Comparison of ENCODE assay signal across 9 cellular contexts in genomic region chr9:84670106-84670800, GRCh38. TPM values are rescaled to one million over a fixed set of nuclear protein-coding genes. Genes with fewer than 3 reads are reported as not detected.
DNase-seq lines count a peak whose midpoint lies in the region; FAIRE-seq and TF ChIP-seq lines count a peak whose summit lies in the region.
"Had no signal": no experiment of that assay in that cellular context is flagged by ENCODE, and none has a peak within 500 bp of the region (broad histone marks: within the 10 kb centered on the region; RNA-seq: fewer than 3 reads in every experiment).

No MANE protein-coding gene starts in this region.

- no peak for TF ChIP-seq EP300 in neural cell (conservative IDR thresholded peaks at IDR 0.05; ENCODE audit: poor library complexity, severe bottlenecking)

- FAIRE-seq in D721Med (lab: Jason Lieb, UNC) = no peak

- no peak for TF ChIP-seq RAD21 in neural cell (conservative IDR thresholded peaks at IDR 0.05)

- H3F3A ChIP-seq in neural cell (ENCODE audit: insufficient read depth, low read length, poor library complexity, severe bottlenecking) = no peaks in the 10 kb centered on the region

- H3K9me2 ChIP-seq in neural cell (ENCODE audit: insufficient read depth, low read length) = no peaks in the 10 kb centered on the region

- DNase-seq in AG08396 (ENCODE audit: low spot score) (peak; percentile 16), epithelial cell of proximal tubule (ENCODE audit: low read depth) (no peak), D721Med (ENCODE audit: insufficient read length, low spot score) (no peak), middle frontal gyrus (ENCODE audit: extremely low spot score, low spot score) (no peak), EL (no peak)
- no peak for DNase-seq in stimulated activated CD4-positive, alpha-beta T cell treated with anti-CD3 and anti-CD28 coated beads, Interleukin-4, amount 100 ng/mL, for 1 hour

- TF ChIP-seq CTCF in epithelial cell of proximal tubule (conservative IDR thresholded peaks at IDR 0.05; ENCODE audit: low read depth, low read length) (no peak), neural cell (IDR thresholded peaks at IDR 0.05; ENCODE audit: poor library complexity, severe bottlenecking) (no peak), D721Med (IDR thresholded peaks at IDR 0.05; ENCODE audit: insufficient read depth, missing control alignments) (no peak)

- H3K9me3 ChIP-seq in HUES48 (ENCODE audit: control insufficient read depth, insufficient read depth, low read length) (no peaks in the 10 kb centered on the region), neural cell (ENCODE audit: low read length) (no peaks in the 10 kb centered on the region)
- H3K9me3 ChIP-seq: neutrophil had no signal

- H3K27ac ChIP-seq in HUES48 (ENCODE audit: low read depth, low read length) (no peak overlapping the region), neural cell (ENCODE audit: low read length) (peak overlapping the region; percentile 85)
- H3K27ac ChIP-seq: neutrophil had no signal

- peak overlapping the region; percentile 29 for H2AFZ ChIP-seq in neural cell (ENCODE audit: low read depth, low read length)

- no peaks in the 10 kb centered on the region for H3K36me3 ChIP-seq in HUES48 (ENCODE audit: control insufficient read depth, insufficient read depth, low read length)
- H3K36me3 ChIP-seq in neural cell (ENCODE audit: insufficient read depth, low read length) = no peaks in the 10 kb centered on the region
- H3K36me3 ChIP-seq: neutrophil had no signal

- H3K9ac ChIP-seq in HUES48 (ENCODE audit: low read depth, low read length) = no peak overlapping the region
- H3K9ac ChIP-seq in neural cell (ENCODE audit: low read length) = peak overlapping the region; percentile 88

- H3K4me3 ChIP-seq in HUES48 (ENCODE audit: low read depth, low read length) = peak overlapping the region; percentile 55
- peak overlapping the region; percentile 58 for H3K4me3 ChIP-seq in epithelial cell of proximal tubule (ENCODE audit: low read depth, low read length)
- H3K4me3 ChIP-seq in neural cell (ENCODE audit: low read length) = peak overlapping the region; percentile 85

- H4K20me1 ChIP-seq in neural cell (ENCODE audit: insufficient read depth) = no peaks in the 10 kb centered on the region

- H3K4me2 ChIP-seq in neural cell (ENCODE audit: low read length) = peak overlapping the region; percentile 63

- H3K27me3 ChIP-seq in HUES48 (ENCODE audit: control insufficient read depth, insufficient read depth, low read length) (peaks cover 78% of the 10 kb centered on the region), neural cell (ENCODE audit: insufficient read depth, low read depth, low read length) (peaks cover 24% of the 10 kb centered on the region)

- no peaks in the 10 kb centered on the region for H3K79me2 ChIP-seq in neural cell (replicated peaks; ENCODE audit: insufficient read depth, low read length)

- H3K4me1 ChIP-seq in HUES48 (ENCODE audit: control insufficient read depth, insufficient read depth, low read length) = peaks cover 18% of the 10 kb centered on the region; the same call in 1 of the 2 replicates

TF ChIP-seq in neural cell, 6 proteins besides CTCF, POLR2A, EP300 and RAD21:
- no peak for TF ChIP-seq REST (IDR thresholded peaks at IDR 0.05; ENCODE audit: borderline replicate concordance)
- TF ChIP-seq EZH2 (IDR thresholded peaks at IDR 0.05; ENCODE audit: borderline replicate concordance, insufficient read depth, low read length, poor library complexity, severe bottlenecking) = peak; percentile 37
- TF ChIP-seq POLR2AphosphoS5 (IDR thresholded peaks at IDR 0.05) = peak; percentile 12
- peak; percentile 9 for TF ChIP-seq TAF1 (IDR thresholded peaks at IDR 0.05; ENCODE audit: low read depth)

RNA-seq across cellular contexts. Expression of gene NTRK2, which starts 0.7 kb away (rescaled TPM):
- 0.14 and 0.46 TPM in 2 replicates for total RNA-seq in epithelial cell of proximal tubule
- 14.2 and 15.3 TPM in 2 replicates for polyA plus RNA-seq in neural cell
- polyA minus RNA-seq in neural cell = 72.8 and 77.2 TPM in 2 replicates
